Comparison of ENCODE assay signal across 28 cellular contexts in genomic region chr3:86438544-86438943, GRCh38.
"Had no signal": no experiment of that assay in that cellular context is flagged by ENCODE, and none has a peak within 500 bp of the region (broad histone marks: within the 10 kb centered on the region; RNA-seq: fewer than 3 reads in every experiment).

No MANE protein-coding gene starts in this region.

- ATAC-seq: natural killer cell; psoas muscle; right cardiac atrium; sciatic nerve; stimulated activated memory B cell treated with anti-CD40 and anti-IgM and Interleukin-4, amounts not matched to agents 10 μg/mL and 1 μg/mL and 100 μg/mL, for 72 hours; stimulated activated naive CD8-positive, alpha-beta T cell treated with anti-CD3 and anti-CD28 coated beads, Interleukin-15, amount 100 ng/mL, for 72 hours; stimulated activated naive CD8-positive, alpha-beta T cell treated with anti-CD3 and anti-CD28 coated beads, Interleukin-15, Interleukin-2, amounts not matched to agents 100 U/mL and 50 U/mL, for 24 hours; upper lobe of right lung had no signal

- H2AFZ ChIP-seq: neural progenitor cell, parathyroid adenoma had no signal

- DNase-seq: natural killer cell; occipital lobe; ovary; posterior cingulate gyrus; psoas muscle; right cardiac atrium; spleen; stimulated activated CD4-positive, alpha-beta T cell treated with anti-CD3 and anti-CD28 coated beads, Interleukin-12 subunit alpha, Interleukin-12 subunit beta, amount 100 ng/mL, for 4 hours; stimulated activated CD4-positive, alpha-beta T cell treated with anti-CD3 and anti-CD28 coated beads, Interleukin-1b, Interleukin-23, amount 100 ng/mL, for 48 hours; stimulated activated CD4-positive, alpha-beta T cell treated with anti-CD3 and anti-CD28 coated beads, Interleukin-4, amount 100 ng/mL, for 1 hour; stimulated activated CD4-positive, alpha-beta T cell treated with anti-CD3 and anti-CD28 coated beads, Interleukin-4, amount 100 ng/mL, for 4 hours; stimulated activated CD8-positive, alpha-beta memory T cell treated with anti-CD3 and anti-CD28 coated beads, Interleukin-4, amount 100 ng/mL, for 48 hours; stimulated activated naive CD4-positive, alpha-beta T cell; stimulated activated naive CD8-positive, alpha-beta T cell treated with anti-CD3 and anti-CD28 coated beads, Interleukin-15, amount 100 ng/mL, for 72 hours; stimulated activated naive CD8-positive, alpha-beta T cell treated with anti-CD3 and anti-CD28 coated beads, Interleukin-15, Interleukin-2, amounts not matched to agents 100 U/mL and 50 U/mL, for 24 hours; substantia nigra; testis; tibial artery; transverse colon; upper lobe of right lung; uterus had no signal

- H3K4me3 ChIP-seq: neural progenitor cell, ovary, psoas muscle, skin epidermis, smooth muscle cell, spleen, suprapubic skin, testis, tibial artery, transverse colon, upper lobe of right lung, uterus had no signal

- H3K4me1 ChIP-seq: parathyroid adenoma, psoas muscle, spleen, suprapubic skin, testis, tibial artery, transverse colon, upper lobe of right lung, uterus had no signal

- H3K79me2 ChIP-seq: parathyroid adenoma had no signal

- H3K9ac ChIP-seq: neural progenitor cell, parathyroid adenoma had no signal

- H3K27me3 ChIP-seq: neural progenitor cell, ovary, spleen, suprapubic skin, testis, tibial artery, transverse colon, upper lobe of right lung, uterus had no signal

- H3K36me3 ChIP-seq: neural progenitor cell, ovary, spleen, suprapubic skin, tibial artery, transverse colon, upper lobe of right lung had no signal

- H3K9me3 ChIP-seq: ovary, psoas muscle, spleen, suprapubic skin, testis, tibial artery, transverse colon, upper lobe of right lung, uterus had no signal

- H3K27ac ChIP-seq: neural progenitor cell, ovary, parathyroid adenoma, psoas muscle, skin epidermis, spleen, suprapubic skin, testis, tibial artery, transverse colon, upper lobe of right lung, uterus had no signal

- H3K4me2 ChIP-seq: neural progenitor cell, smooth muscle cell had no signal
